In the genomic region with DNA sequence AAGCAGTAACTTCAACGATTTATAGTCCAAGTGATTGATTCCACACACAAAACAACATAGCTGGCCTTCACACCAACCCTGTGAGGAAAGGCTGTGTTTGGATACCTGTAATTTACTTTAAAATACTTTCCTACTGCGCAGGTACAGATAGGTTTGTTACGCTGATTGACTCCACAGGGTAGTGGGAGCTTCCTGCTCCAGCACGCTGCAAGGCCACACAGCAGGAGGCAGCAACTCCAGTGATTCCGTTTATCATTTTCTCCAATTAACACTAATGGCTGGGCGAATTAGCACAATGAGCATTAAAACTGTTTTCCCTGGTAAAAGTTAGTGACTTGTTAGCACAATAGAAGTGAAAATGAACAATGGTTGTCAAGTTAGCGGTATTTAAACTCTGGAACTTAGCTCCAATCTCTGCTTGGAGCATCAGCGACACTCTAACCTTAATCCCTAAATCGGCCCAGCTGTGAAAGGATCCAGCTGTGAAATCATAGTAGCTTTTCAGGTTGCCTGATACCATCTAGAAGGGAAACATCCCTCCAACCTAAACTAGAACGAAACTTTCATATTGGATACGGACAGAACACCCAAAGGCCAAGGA, we compare ENCODE assay signal across 8 cellular contexts. TPM values are rescaled to one million over a fixed set of nuclear protein-coding genes. Genes with fewer than 3 reads are reported as not detected.
DNase-seq lines count a peak whose midpoint lies in the region; ATAC-seq, FAIRE-seq and TF ChIP-seq lines count a peak whose summit lies in the region.

No MANE protein-coding gene starts in this region.

- H3K27me3 ChIP-seq in AG04450 (ENCODE audit: control insufficient read depth, insufficient read depth, low read length) = no peaks in the 10 kb centered on the region
- no peaks in the 10 kb centered on the region for H3K27me3 ChIP-seq in astrocyte (ENCODE audit: insufficient read depth, low read length)
- H3K27me3 ChIP-seq in uterus = no peaks in the 10 kb centered on the region

- peak overlapping the region; percentile 94 for H3K4me2 ChIP-seq in astrocyte (ENCODE audit: low read length)

- H3K4me1 ChIP-seq in astrocyte (ENCODE audit: insufficient read depth, low read length) (peaks cover 8% of the 10 kb centered on the region), uterus (peaks cover 8 to 9% of the 10 kb centered on the region in 2 donors)

- H3K27ac ChIP-seq in AG04450 (ENCODE audit: low read depth, low read length) (peak overlapping the region; percentile 93), astrocyte (ENCODE audit: low read depth, low read length) (peak overlapping the region; percentile 75), uterus (peak overlapping the region; percentile 73 to 92)

- H3K9ac ChIP-seq in astrocyte (ENCODE audit: low read length) = peak overlapping the region; percentile 83

- POLR2A ChIA-PET in AG04450 (lab: Yijun Ruan, JAX) = interaction anchor here (0.7 to 1.3 kb wide), 4 partner anchors 75 to 146 kb away, joined by 3 to 4 read pairs (median 4); a partner anchor contains a TSS

- intact Hi-C loops in lower leg skin (cut with DNase I; ENCODE audit: low total_unique reads) = loop anchor here (10.0 kb wide), 1 partner anchor 68 kb away; no protein-coding TSS in a partner anchor
- intact Hi-C loops in uterus (cut with DNase I; ENCODE audit: low total_unique reads) = loop anchor here (10.0 kb wide), 1 partner anchor 152 kb away; no protein-coding TSS in a partner anchor

- H3K27ac Mint-ChIP-seq in astrocyte (ENCODE audit: unreplicated experiment) = peak overlapping the region; percentile 68

- H4K20me1 ChIP-seq in astrocyte (ENCODE audit: insufficient read depth, low read length) = peaks cover 24% of the 10 kb centered on the region

- peak overlapping the region; percentile 99 for H2AFZ ChIP-seq in astrocyte (ENCODE audit: low read depth, low read length)

- H3K36me3 ChIP-seq in astrocyte (ENCODE audit: insufficient read depth, low read length) (peaks cover 4% of the 10 kb centered on the region), uterus (no peaks in the 10 kb centered on the region)

- no peaks in the 10 kb centered on the region for H3K9me3 Mint-ChIP-seq in astrocyte (ENCODE audit: unreplicated experiment)

- H3K4me3 ChIP-seq in AG04450 (ENCODE audit: low read depth, low read length) (peak overlapping the region; percentile 87), HFF-Myc (replicated peaks; ENCODE audit: low read depth, low read length) (peak overlapping the region; percentile 71), astrocyte (ENCODE audit: insufficient read depth, low read depth, low read length) (peak overlapping the region; percentile 76), lower leg skin (ENCODE audit: low read depth, poor library complexity, severe bottlenecking) (peak overlapping the region; percentile 81), uterus (peak overlapping the region; percentile 80 to 95)

- TF ChIP-seq POLR2A in lower leg skin (IDR thresholded peaks at IDR 0.05) (no peak), uterus (IDR thresholded peaks at IDR 0.05) (no peak)

- FAIRE-seq in astrocyte (lab: Jason Lieb, UNC) = no peak

- H3K36me3 Mint-ChIP-seq in astrocyte (ENCODE audit: low read depth, unreplicated experiment) = peaks cover 2% of the 10 kb centered on the region

- H3K9me3 ChIP-seq in AG04450 (ENCODE audit: control insufficient read depth, insufficient read depth, low read length) (no peaks in the 10 kb centered on the region; the same call in 1 of the 2 replicates), astrocyte (ENCODE audit: insufficient read depth, low read depth, low read length) (no peaks in the 10 kb centered on the region), uterus (no peaks in the 10 kb centered on the region)

- H3K79me2 ChIP-seq in astrocyte (ENCODE audit: insufficient read depth, low read length) = peaks cover 56% of the 10 kb centered on the region

- peaks cover 6% of the 10 kb centered on the region for H3K4me1 Mint-ChIP-seq in astrocyte (ENCODE audit: low read depth, unreplicated experiment)

- TF ChIP-seq CTCF in AG04450 (IDR thresholded peaks at IDR 0.05; ENCODE audit: low read depth, low read length) = peak; percentile 35; the same call in 1 of the 2 replicates
- no peak for TF ChIP-seq CTCF in HFF-Myc (IDR thresholded peaks at IDR 0.05; ENCODE audit: low read depth, low read length, missing control alignments)
- TF ChIP-seq CTCF in astrocyte (IDR thresholded peaks at IDR 0.05; ENCODE audit: insufficient read depth, low read depth, low read length) = no peak
- TF ChIP-seq CTCF in lower leg skin (IDR thresholded peaks at IDR 0.05) = no peak
- TF ChIP-seq CTCF in uterus (IDR thresholded peaks at IDR 0.05) = no peak

- no peak for DNase-seq in AG04450 (ENCODE audit: low read depth, low spot score)
- DNase-seq in HFF-Myc (ENCODE audit: extremely low read depth, low read depth) = no peak
- no peak for DNase-seq in astrocyte (ENCODE audit: low read depth)
- DNase-seq in lower leg skin (ENCODE audit: low spot score in 2 of 2) = no peak
- DNase-seq in uterus = no peak
- no peak for DNase-seq in NAMALWA (ENCODE audit: low spot score)
- DNase-seq in RPMI8226 = no peak

- H3K27me3 Mint-ChIP-seq in astrocyte (ENCODE audit: low read depth, unreplicated experiment) = no peaks in the 10 kb centered on the region

- CTCF ChIA-PET in AG04450 (lab: Charles Lee) = interaction anchor here (0.6 to 2.8 kb wide), 7 partner anchors 11 to 418 kb away, joined by 3 to 28 read pairs (median 3); a partner anchor contains a TSS

- peak overlapping the region; percentile 93 for H3K4me3 Mint-ChIP-seq in astrocyte (ENCODE audit: unreplicated experiment)

- no peak for ATAC-seq in GM21367 (IDR thresholded peaks at IDR 0.05; ENCODE audit: unreplicated experiment)

- WGBS in lower leg skin, 2 donors = 32 to 37% methylated on average over 11 of the region's 11 CpGs

RNA-seq across cellular contexts. Expression of a gene that starts 0.9 kb away (rescaled TPM):
- polyA plus RNA-seq in AG04450 (2011; rRNA removed) = 5.5 and 6.4 TPM in 2 replicates
- polyA minus RNA-seq in AG04450 (2011; rRNA and poly(A)+ RNA removed) = 5.7 and 7.0 TPM in 2 replicates
- 8.5 and 10.1 TPM in 2 replicates for total RNA-seq in astrocyte
- 10 to 100 TPM in 3 of 4 donors, 1 to 10 TPM in 1; 9.8 to 17.3 (median 12.0) TPM for total RNA-seq in lower leg skin
- total RNA-seq in uterus = 10 to 100 TPM; 10.5 to 22.6 (median 16.6) TPM

RNA-seq across cellular contexts. Expression of a gene that starts 6.2 kb away (rescaled TPM):
- 0.21 TPM in 1 of 2 replicates, not detected in the other for polyA plus RNA-seq in AG04450 (2011; rRNA removed)
- polyA minus RNA-seq in AG04450 (2011; rRNA and poly(A)+ RNA removed) = not detected in 2 replicates
- total RNA-seq in astrocyte (0.43 and 0.53 TPM in 2 replicates), lower leg skin (not detected), uterus (not detected)
